In genomic region chr22:42258126-42258525, GRCh38 we compare ENCODE assay signal across 16 cellular contexts. TPM values are rescaled to one million over a fixed set of nuclear protein-coding genes. Genes with fewer than 3 reads are reported as not detected.
DNase-seq lines count a peak whose midpoint lies in the region; ATAC-seq and TF ChIP-seq lines count a peak whose summit lies in the region.
"Had no signal": no experiment of that assay in that cellular context is flagged by ENCODE, and none has a peak within 500 bp of the region (broad histone marks: within the 10 kb centered on the region; RNA-seq: fewer than 3 reads in every experiment).

No MANE protein-coding gene starts in this region.

- H3K9me3 Mint-ChIP-seq in activated naive CD4-positive, alpha-beta T cell treated with anti-CD3 and anti-CD28 coated beads, Interleukin-2, amount 50 U/mL, for 24 hours, result no peaks in the 10 kb centered on the region
- H3K9me3 Mint-ChIP-seq in activated naive CD4-positive, alpha-beta T cell treated with anti-CD3 and anti-CD28 coated beads, Interleukin-2, amount 10 ng/mL, durations not matched to agents 7 days and 5 days, result no peaks in the 10 kb centered on the region
- no peaks in the 10 kb centered on the region for H3K9me3 Mint-ChIP-seq in WTC11
- no peaks in the 10 kb centered on the region for H3K9me3 Mint-ChIP-seq in immature natural killer cell
- H3K9me3 Mint-ChIP-seq in osteocyte (ENCODE audit: unreplicated experiment), result no peaks in the 10 kb centered on the region
- H3K9me3 Mint-ChIP-seq: IgD-negative memory B cell had no signal

- ATAC-seq in WTC11, result peak; percentile 22; the same call in 1 of the 2 replicates
- ATAC-seq: A549, Panc1 had no signal

- TF ChIP-seq CTCF in WTC11 (IDR thresholded peaks at IDR 0.05) (no peak), osteocyte (IDR thresholded peaks at IDR 0.05) (no peak)

- CTCF ChIA-PET in activated naive CD4-positive, alpha-beta T cell treated with anti-CD3 and anti-CD28 coated beads, Interleukin-2, amount 10 ng/mL, durations not matched to agents 7 days and 5 days (lab: Charles Lee), result interaction anchor here (0.6 to 0.8 kb wide), 2 partner anchors 66 to 292 kb away, joined by 3 read pairs; no protein-coding TSS in a partner anchor
- CTCF ChIA-PET in WTC11 (lab: Charles Lee), result no interaction called here

- peaks cover 83% of the 10 kb centered on the region for H3K4me1 Mint-ChIP-seq in activated naive CD4-positive, alpha-beta T cell treated with anti-CD3 and anti-CD28 coated beads, Interleukin-2, amount 50 U/mL, for 24 hours
- peaks cover 47% of the 10 kb centered on the region for H3K4me1 Mint-ChIP-seq in activated naive CD4-positive, alpha-beta T cell treated with anti-CD3 and anti-CD28 coated beads, Interleukin-2, amount 10 ng/mL, durations not matched to agents 7 days and 5 days
- peaks cover 17% of the 10 kb centered on the region for H3K4me1 Mint-ChIP-seq in WTC11
- peaks cover 69 to 89% of the 10 kb centered on the region in 2 donors for H3K4me1 Mint-ChIP-seq in immature natural killer cell
- H3K4me1 Mint-ChIP-seq in osteocyte (ENCODE audit: unreplicated experiment), result peaks cover 28% of the 10 kb centered on the region

- H3K27ac Mint-ChIP-seq in activated naive CD4-positive, alpha-beta T cell treated with anti-CD3 and anti-CD28 coated beads, Interleukin-2, amount 50 U/mL, for 24 hours, result peak overlapping the region; percentile 2
- no peak overlapping the region for H3K27ac Mint-ChIP-seq in activated naive CD4-positive, alpha-beta T cell treated with anti-CD3 and anti-CD28 coated beads, Interleukin-2, amount 10 ng/mL, durations not matched to agents 7 days and 5 days
- H3K27ac Mint-ChIP-seq in WTC11 (no peak overlapping the region), immature natural killer cell (peak overlapping the region in 4 of 6 donors; percentile 6 to 59 (median 22)), osteocyte (ENCODE audit: unreplicated experiment) (peak overlapping the region; percentile 2)

- no peak for DNase-seq in activated naive CD4-positive, alpha-beta T cell treated with anti-CD3 and anti-CD28 coated beads, Interleukin-2, amount 10 ng/mL, durations not matched to agents 7 days and 5 days
- DNase-seq in WTC11 (ENCODE audit: low spot score) (no peak), immature natural killer cell (no peak), osteocyte (ENCODE audit: extremely low spot score, unreplicated experiment) (no peak), AG08395 (ENCODE audit: low spot score) (no peak), cerebellum (ENCODE audit: low spot score) (no peak)
- no peak for DNase-seq in stimulated activated CD4-positive, alpha-beta T cell treated with anti-CD3 and anti-CD28 coated beads, Interleukin-1b, Interleukin-23, amount 100 ng/mL, for 48 hours
- DNase-seq: DMS 273 treated with DMSO at 0.1 percent for 48 hours, EL, NCI-H1930, NCI-H510A, Right ventricle myocardium superior had no signal

- H3K4me3 Mint-ChIP-seq in activated naive CD4-positive, alpha-beta T cell treated with anti-CD3 and anti-CD28 coated beads, Interleukin-2, amount 50 U/mL, for 24 hours, result no peak overlapping the region
- no peak overlapping the region for H3K4me3 Mint-ChIP-seq in activated naive CD4-positive, alpha-beta T cell treated with anti-CD3 and anti-CD28 coated beads, Interleukin-2, amount 10 ng/mL, durations not matched to agents 7 days and 5 days
- H3K4me3 Mint-ChIP-seq in WTC11 (no peak overlapping the region), immature natural killer cell (no peak overlapping the region), osteocyte (ENCODE audit: unreplicated experiment) (no peak overlapping the region)

- POLR2A ChIA-PET in WTC11 (lab: Charles Lee), result no interaction called here

- peaks cover 12% of the 10 kb centered on the region for H3K36me3 Mint-ChIP-seq in activated naive CD4-positive, alpha-beta T cell treated with anti-CD3 and anti-CD28 coated beads, Interleukin-2, amount 50 U/mL, for 24 hours
- peaks cover 12% of the 10 kb centered on the region for H3K36me3 Mint-ChIP-seq in activated naive CD4-positive, alpha-beta T cell treated with anti-CD3 and anti-CD28 coated beads, Interleukin-2, amount 10 ng/mL, durations not matched to agents 7 days and 5 days
- H3K36me3 Mint-ChIP-seq in WTC11, result no peaks in the 10 kb centered on the region
- H3K36me3 Mint-ChIP-seq in immature natural killer cell, result no peaks in the 10 kb centered on the region
- peaks cover 2% of the 10 kb centered on the region for H3K36me3 Mint-ChIP-seq in osteocyte (ENCODE audit: unreplicated experiment)
- H3K36me3 Mint-ChIP-seq: IgD-negative memory B cell had no signal

- no peaks in the 10 kb centered on the region for H3K27me3 Mint-ChIP-seq in activated naive CD4-positive, alpha-beta T cell treated with anti-CD3 and anti-CD28 coated beads, Interleukin-2, amount 50 U/mL, for 24 hours
- no peaks in the 10 kb centered on the region for H3K27me3 Mint-ChIP-seq in activated naive CD4-positive, alpha-beta T cell treated with anti-CD3 and anti-CD28 coated beads, Interleukin-2, amount 10 ng/mL, durations not matched to agents 7 days and 5 days
- peaks cover 59% of the 10 kb centered on the region for H3K27me3 Mint-ChIP-seq in WTC11 (ENCODE audit: low read depth)
- no peaks in the 10 kb centered on the region for H3K27me3 Mint-ChIP-seq in immature natural killer cell (ENCODE audit: low read depth in 3 of 3)
- H3K27me3 Mint-ChIP-seq in osteocyte (ENCODE audit: unreplicated experiment), result no peaks in the 10 kb centered on the region
- H3K27me3 Mint-ChIP-seq: IgD-negative memory B cell had no signal

TF ChIP-seq in WTC11, 78 proteins besides CTCF, POLR2A, EP300 and RAD21 (continues in another document):
- TF ChIP-seq TEAD1 (CRISPR knock-in tag; IDR thresholded peaks at IDR 0.05) (no peak), ATF2 (CRISPR knock-in tag; IDR thresholded peaks at IDR 0.05; ENCODE audit: borderline replicate concordance, low read depth) (no peak), NFYB (CRISPR knock-in tag; conservative IDR thresholded peaks at IDR 0.05; ENCODE audit: low read depth) (no peak), NFATC4 (CRISPR knock-in tag; IDR thresholded peaks at IDR 0.05) (no peak), ELF4 (CRISPR knock-in tag; IDR thresholded peaks at IDR 0.05; ENCODE audit: low read depth) (no peak), ZNF396 (CRISPR knock-in tag; IDR thresholded peaks at IDR 0.05; ENCODE audit: borderline replicate concordance) (no peak), PRRX2 (CRISPR knock-in tag; IDR thresholded peaks at IDR 0.05) (no peak), NR1H2 (CRISPR knock-in tag; IDR thresholded peaks at IDR 0.05) (no peak), RELA (CRISPR knock-in tag; IDR thresholded peaks at IDR 0.05; ENCODE audit: borderline replicate concordance) (no peak), E2F5 (CRISPR knock-in tag; IDR thresholded peaks at IDR 0.05) (no peak), CREM (CRISPR knock-in tag; IDR thresholded peaks at IDR 0.05) (no peak), ZNF219 (CRISPR knock-in tag; IDR thresholded peaks at IDR 0.05; ENCODE audit: borderline replicate concordance) (no peak), ZNF281 (CRISPR knock-in tag; IDR thresholded peaks at IDR 0.05) (no peak)

RNA-seq across cellular contexts. Expression of gene TCF20, which starts 12.3 kb away (rescaled TPM):
- total RNA-seq in WTC11 (2021) (68.6 to 77.0 TPM (median 74.3 TPM) in 3 replicates), osteocyte (40.5 and 41.1 TPM in 2 replicates), cerebellum (33.2 TPM)
- polyA plus RNA-seq in immature natural killer cell, result 1 to 10 TPM in 2 of 3 donors, under 1 TPM in 1; 0.12 to 2.4 (median 1.4) TPM

Comparison
In these comparisons a context has a peak if more than half of its experiments do, and no peak if none do; other contexts are left out.
1. H3K27ac Mint-ChIP-seq: peak in activated naive CD4-positive, alpha-beta T cell treated with anti-CD3 and anti-CD28 coated beads, Interleukin-2, amount 50 U/mL, for 24 hours (single experiment), immature natural killer cell (4 of 6) and osteocyte (single experiment); none in activated naive CD4-positive, alpha-beta T cell treated with anti-CD3 and anti-CD28 coated beads, Interleukin-2, amount 10 ng/mL, durations not matched to agents 7 days and 5 days (single experiment) and WTC11 (single experiment).